34 cellular contexts compared by ENCODE assay signal in genomic region chr1:36776949-36777348, GRCh38.
"Had no signal": no experiment of that assay in that cellular context is flagged by ENCODE, and none has a peak within 500 bp of the region (broad histone marks: within the 10 kb centered on the region; RNA-seq: fewer than 3 reads in every experiment).

No MANE protein-coding gene starts in this region.

- H3K9me3 ChIP-seq: MG63, Peyer's patch, SJSA1, SK-N-SH had no signal

- H3K4me3 ChIP-seq: cardiac muscle cell, MG63, Peyer's patch, SJSA1 had no signal

- DNase-seq: activated CD4-positive, alpha-beta T cell treated with anti-CD3 and anti-CD28 coated beads, Interleukin-2, amount 10 ng/mL, durations not matched to agents 24 days and 14 days; activated CD4-positive, alpha-beta T cell treated with anti-CD3 and anti-CD28 coated beads, Interleukin-2, amount 50 U/mL, for 4 hours; activated CD8-positive, alpha-beta T cell treated with anti-CD3 and anti-CD28 coated beads for 36 hours; activated effector memory CD4-positive, alpha-beta T cell treated with anti-CD3 and anti-CD28 coated beads, Interleukin-2, amount 50 U/mL, for 16 hours; activated naive CD4-positive, alpha-beta T cell; activated naive CD4-positive, alpha-beta T cell treated with anti-CD3 and anti-CD28 coated beads, Interleukin-2, amount 50 U/mL, for 16 hours; activated naive CD8-positive, alpha-beta T cell treated with anti-CD3 and anti-CD28 coated beads for 36 hours; activated T-cell treated with anti-CD3 and anti-CD28 coated beads, Interleukin-2, amount 50 U/mL, for 1 hour; activated T-cell treated with anti-CD3 and anti-CD28 coated beads, Interleukin-2, amount 50 U/mL, for 72 hours; amniotic stem cell; aorta; brain microvascular endothelial cell; Kasumi-1; KG1; MG63; NCI-H1048; NCI-H1105 treated with DMSO at 0.1 percent for 48 hours; NCI-H1436; NCI-H187; NCI-H2029 treated with DMSO at 0.1 percent for 48 hours; NCI-H2107; NCI-H2171; NCI-H526; NCI-H774; PC-3; Peyer's patch; RPMI8226; SHP77 treated with DMSO at 0.1 percent for 48 hours; SK-N-SH; T-helper 17 cell; T-helper 9 cell had no signal

- H3K27me3 ChIP-seq: brain microvascular endothelial cell, MG63, Peyer's patch had no signal

- H3K27ac ChIP-seq: brain microvascular endothelial cell, cardiac muscle cell, Peyer's patch, SJSA1 had no signal

- H3K36me3 ChIP-seq: brain microvascular endothelial cell, cardiac muscle cell, MG63, Peyer's patch, SJSA1 had no signal

- ATAC-seq: activated CD8-positive, alpha-beta T cell treated with anti-CD3 and anti-CD28 coated beads for 36 hours; activated T-cell treated with anti-CD3 and anti-CD28 coated beads, Interleukin-2, amount 50 U/mL, for 72 hours; activated T-helper 17 cell treated with anti-CD3 and anti-CD28 coated beads, Interleukin-2, amount 50 U/mL, for 72 hours; PC-3; T-helper 17 cell had no signal
